Comparison of ENCODE assay signal across 20 cellular contexts in the genomic region with DNA sequence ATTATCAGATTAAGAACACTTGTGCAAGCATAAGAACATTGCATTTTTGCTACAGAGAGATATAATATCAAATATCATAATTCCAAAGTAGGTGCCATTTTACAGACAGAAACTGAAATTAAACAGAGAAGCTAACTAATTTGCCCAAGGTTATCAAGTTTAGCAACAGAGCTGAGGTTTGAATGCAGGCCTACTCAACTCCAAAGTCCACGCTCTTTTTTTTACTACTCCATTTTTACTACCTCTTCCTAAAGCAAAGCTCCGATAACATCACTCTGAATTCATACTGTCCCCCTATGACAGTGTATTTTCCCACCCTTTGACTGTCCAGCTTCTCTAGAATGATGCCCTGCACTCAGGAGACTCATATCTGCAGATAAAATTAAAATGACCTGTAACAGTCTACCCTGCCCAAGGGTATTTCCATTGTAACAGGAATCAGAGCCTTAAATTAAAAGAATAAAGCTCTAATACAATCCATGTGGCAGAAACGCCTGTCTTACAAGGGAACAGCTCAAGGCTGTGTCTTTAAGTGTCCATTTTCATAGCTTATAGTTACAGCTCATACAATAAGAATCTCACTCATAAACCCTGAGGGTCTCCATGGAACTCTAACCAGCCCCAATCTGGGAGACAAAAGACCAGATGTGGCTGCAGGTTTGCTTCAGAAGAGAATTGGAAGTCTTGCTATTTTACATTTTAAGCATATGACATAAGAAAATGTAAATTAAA.
"Had no signal": no experiment of that assay in that cellular context is flagged by ENCODE, and none has a peak within 500 bp of the region (broad histone marks: within the 10 kb centered on the region; RNA-seq: fewer than 3 reads in every experiment).

No MANE protein-coding gene starts in this region.

- H3K9ac ChIP-seq: neural progenitor cell had no signal

- H3K27me3 ChIP-seq: colonic mucosa, neural progenitor cell, upper lobe of left lung had no signal

- ATAC-seq: activated T-cell treated with anti-CD3 and anti-CD28 coated beads, Interleukin-2, amount 50 U/mL, for 4 hours; sciatic nerve; stimulated activated memory B cell treated with anti-CD40 and anti-IgM and Interleukin-4, amounts not matched to agents 10 μg/mL and 1 μg/mL and 100 μg/mL, for 72 hours had no signal

- H3K27ac ChIP-seq: colonic mucosa, left ventricle myocardium inferior, neural progenitor cell, thoracic aorta, upper lobe of left lung had no signal

- DNase-seq: activated CD4-positive, alpha-beta T cell treated with anti-CD3 and anti-CD28 coated beads, Interleukin-2, amount 10 ng/mL, durations not matched to agents 7 days and 5 days; activated CD8-positive, alpha-beta memory T cell treated with anti-CD3 and anti-CD28 coated beads, Interleukin-2, amount 50 U/mL, for 4 hours; activated naive CD4-positive, alpha-beta T cell treated with anti-CD3 and anti-CD28 coated beads for 36 hours; activated T-cell treated with anti-CD3 and anti-CD28 coated beads, Interleukin-2, amount 50 U/mL, for 4 hours; aorta; colonic mucosa; erythroblast; foreskin melanocyte; head of caudate nucleus; kidney; left ventricle myocardium inferior; naive B cell; stimulated activated CD4-positive, alpha-beta T cell treated with anti-CD3 and anti-CD28 coated beads, Interleukin-4, amount 100 ng/mL, for 4 hours; T1000; upper lobe of left lung had no signal

- H2AFZ ChIP-seq: neural progenitor cell had no signal

- H3K4me2 ChIP-seq: neural progenitor cell had no signal

- H3K4me1 ChIP-seq: colonic mucosa had no signal

- H3K36me3 ChIP-seq: colonic mucosa had no signal

- H3K9me3 ChIP-seq: colonic mucosa, left ventricle myocardium inferior, thoracic aorta, upper lobe of left lung had no signal

- FAIRE-seq: endometrium, kidney had no signal

- H3K4me3 ChIP-seq: colonic mucosa, left ventricle myocardium inferior, neural progenitor cell, thoracic aorta, upper lobe of left lung had no signal
